In genomic region chr1:165858364-165858823, GRCh38 we compare ENCODE assay signal across 1 cellular context.
TF ChIP-seq lines count a peak whose summit lies in the region.

No MANE protein-coding gene starts in this region.

TF ChIP-seq in liver, 16 proteins besides CTCF, POLR2A, EP300 and RAD21 (continued from another document):
- no peak for TF ChIP-seq ZBTB33 (IDR thresholded peaks at IDR 0.05)
- TF ChIP-seq HNF4A (conservative IDR thresholded peaks at IDR 0.05): peak; percentile 86 to 87
- TF ChIP-seq MAX (IDR thresholded peaks at IDR 0.05): peak; percentile 23
- no peak for TF ChIP-seq TAF1 (conservative IDR thresholded peaks at IDR 0.05)
- no peak for TF ChIP-seq ATF3 (IDR thresholded peaks at IDR 0.05)
- peak; percentile 40 for TF ChIP-seq YY1 (IDR thresholded peaks at IDR 0.05)
- TF ChIP-seq FOXA2 (IDR thresholded peaks at IDR 0.05): peak; percentile 35
- peak; percentile 81 for TF ChIP-seq SP1 (IDR thresholded peaks at IDR 0.05)
- TF ChIP-seq FOXA1 (IDR thresholded peaks at IDR 0.05): no peak
- peak in 1 of 2 donors; percentile 29 for TF ChIP-seq GABPA (IDR thresholded peaks at IDR 0.05 in 1 of 2, conservative IDR thresholded peaks at IDR 0.05 in 1 of 2)
- TF ChIP-seq NR2F2 (IDR thresholded peaks at IDR 0.05): no peak
